Comparison of ENCODE assay signal across 8 cellular contexts in genomic region chr19:39997595-39998216, GRCh38. TPM values are rescaled to one million over a fixed set of nuclear protein-coding genes. Genes with fewer than 3 reads are reported as not detected.
DNase-seq lines count a peak whose midpoint lies in the region; ATAC-seq and TF ChIP-seq lines count a peak whose summit lies in the region.

No MANE protein-coding gene starts in this region.

- no peaks in the 10 kb centered on the region for H3K27me3 Mint-ChIP-seq in activated CD8-positive, alpha-beta T cell treated with anti-CD3 and anti-CD28 coated beads for 36 hours

- CTCF ChIA-PET in activated CD8-positive, alpha-beta T cell treated with anti-CD3 and anti-CD28 coated beads for 36 hours (lab: Charles Lee), result interaction anchor here (0.8 to 1.2 kb wide), 3 partner anchors 19 to 58 kb away, joined by 3 to 5 read pairs (median 3); partner anchors contain the start of genes PSMC4 and ZNF780B

- H3K4me3 Mint-ChIP-seq in activated CD8-positive, alpha-beta T cell treated with anti-CD3 and anti-CD28 coated beads for 36 hours, result peak overlapping the region; percentile 89
- peak overlapping the region; percentile 85 for H3K4me3 Mint-ChIP-seq in stimulated activated effector memory CD8-positive, alpha-beta T cell treated with anti-CD3 and anti-CD28 coated beads, Interleukin-12 subunit alpha, Interleukin-12 subunit beta, amount 100 ng/mL, for 72 hours

- no peaks in the 10 kb centered on the region for H3K9me3 ChIP-seq in right atrium auricular region

- peak overlapping the region; percentile 97 for H3K27ac Mint-ChIP-seq in activated CD8-positive, alpha-beta T cell treated with anti-CD3 and anti-CD28 coated beads for 36 hours
- peak overlapping the region; percentile 91 for H3K27ac Mint-ChIP-seq in stimulated activated effector memory CD8-positive, alpha-beta T cell treated with anti-CD3 and anti-CD28 coated beads, Interleukin-12 subunit alpha, Interleukin-12 subunit beta, amount 100 ng/mL, for 72 hours

- peaks cover 38% of the 10 kb centered on the region for H3K4me1 Mint-ChIP-seq in activated CD8-positive, alpha-beta T cell treated with anti-CD3 and anti-CD28 coated beads for 36 hours (ENCODE audit: low read depth)
- H3K4me1 Mint-ChIP-seq in stimulated activated effector memory CD8-positive, alpha-beta T cell treated with anti-CD3 and anti-CD28 coated beads, Interleukin-12 subunit alpha, Interleukin-12 subunit beta, amount 100 ng/mL, for 72 hours, result peaks cover 34% of the 10 kb centered on the region

- peak overlapping the region; percentile 92 to 93 for H3K27ac ChIP-seq in right atrium auricular region

- H3K9me3 Mint-ChIP-seq in activated CD8-positive, alpha-beta T cell treated with anti-CD3 and anti-CD28 coated beads for 36 hours, result peaks cover 18% of the 10 kb centered on the region
- H3K9me3 Mint-ChIP-seq in stimulated activated effector memory CD8-positive, alpha-beta T cell treated with anti-CD3 and anti-CD28 coated beads, Interleukin-12 subunit alpha, Interleukin-12 subunit beta, amount 100 ng/mL, for 72 hours, result peaks cover 4% of the 10 kb centered on the region

- TF ChIP-seq CTCF in activated CD8-positive, alpha-beta T cell treated with anti-CD3 and anti-CD28 coated beads for 36 hours (IDR thresholded peaks at IDR 0.05), result no peak
- TF ChIP-seq CTCF in right atrium auricular region (IDR thresholded peaks at IDR 0.05), result no peak

- ATAC-seq in activated CD8-positive, alpha-beta T cell treated with anti-CD3 and anti-CD28 coated beads for 36 hours, result peak; percentile 47
- ATAC-seq in stimulated activated effector memory CD8-positive, alpha-beta T cell treated with anti-CD3 and anti-CD28 coated beads, Interleukin-12 subunit alpha, Interleukin-12 subunit beta, amount 100 ng/mL, for 72 hours, result peak; percentile 58
- ATAC-seq in HG03571 (IDR thresholded peaks at IDR 0.05; ENCODE audit: unreplicated experiment) (no peak), GM18511 (IDR thresholded peaks at IDR 0.05; ENCODE audit: unreplicated experiment) (no peak)

- peaks cover 35% of the 10 kb centered on the region for H3K36me3 Mint-ChIP-seq in activated CD8-positive, alpha-beta T cell treated with anti-CD3 and anti-CD28 coated beads for 36 hours (ENCODE audit: low read depth)
- peaks cover 6% of the 10 kb centered on the region for H3K36me3 Mint-ChIP-seq in stimulated activated effector memory CD8-positive, alpha-beta T cell treated with anti-CD3 and anti-CD28 coated beads, Interleukin-12 subunit alpha, Interleukin-12 subunit beta, amount 100 ng/mL, for 72 hours

- DNase-seq in activated CD4-positive, alpha-beta T cell treated with anti-CD3 and anti-CD28 coated beads for 48 hours, result peak; percentile 65
- no peak for DNase-seq in activated CD4-positive, alpha-beta T cell treated with anti-CD3 and anti-CD28 coated beads, Interleukin-2, amount 50 U/mL, for 4 hours
- DNase-seq in activated CD8-positive, alpha-beta T cell treated with anti-CD3 and anti-CD28 coated beads for 36 hours, result peak; percentile 69
- DNase-seq in right atrium auricular region (ENCODE audit: low spot score) (no peak), mucosa of gallbladder (ENCODE audit: low spot score) (no peak)
- no peak for DNase-seq in stimulated activated effector memory CD8-positive, alpha-beta T cell treated with anti-CD3 and anti-CD28 coated beads, Interleukin-12 subunit alpha, Interleukin-12 subunit beta, amount 100 ng/mL, for 72 hours (ENCODE audit: low spot score in 2 of 2)

- intact Hi-C loops in activated CD8-positive, alpha-beta T cell treated with anti-CD3 and anti-CD28 coated beads for 36 hours (cut with micrococcal nuclease), result no loop called here

- H3K4me3 ChIP-seq in right atrium auricular region, result peak overlapping the region; percentile 72 to 81

- POLR2A ChIA-PET in activated CD8-positive, alpha-beta T cell treated with anti-CD3 and anti-CD28 coated beads for 36 hours (lab: Charles Lee), result interaction anchor here (0.8 to 2.8 kb wide), 9 partner anchors 12 to 83 kb away, joined by 3 to 30 read pairs (median 5); partner anchors contain the start of genes PSMC4 and ZNF780B

- H3K4me1 ChIP-seq in right atrium auricular region, result peaks cover 2 to 17% of the 10 kb centered on the region in 2 donors

- H3K27me3 ChIP-seq in right atrium auricular region, result no peaks in the 10 kb centered on the region

- H3K36me3 ChIP-seq in right atrium auricular region, result no peaks in the 10 kb centered on the region

RNA-seq across cellular contexts. Expression of gene ZNF546, which starts 0.8 kb away (rescaled TPM):
- 1 to 10 TPM; 5.2 to 5.6 TPM for total RNA-seq in activated CD8-positive, alpha-beta T cell treated with anti-CD3 and anti-CD28 coated beads for 36 hours
- total RNA-seq in right atrium auricular region (1 to 10 TPM; 3.9 to 4.3 TPM), mucosa of gallbladder (7.0 TPM)

RNA-seq across cellular contexts. Expression of gene PSMC4, which starts 26.7 kb away (rescaled TPM):
- total RNA-seq in activated CD8-positive, alpha-beta T cell treated with anti-CD3 and anti-CD28 coated beads for 36 hours, result 100 to 1,000 TPM; 105 to 107 TPM
- total RNA-seq in right atrium auricular region, result 10 to 100 TPM; 76.0 to 90.2 TPM
- 91.1 TPM for total RNA-seq in mucosa of gallbladder

RNA-seq across cellular contexts. Expression of gene ZNF780B, which starts 58.3 kb away (rescaled TPM):
- 10 to 100 TPM; 15.5 to 18.6 TPM for total RNA-seq in activated CD8-positive, alpha-beta T cell treated with anti-CD3 and anti-CD28 coated beads for 36 hours
- total RNA-seq in right atrium auricular region (10 to 100 TPM; 11.2 to 13.6 TPM), mucosa of gallbladder (31.2 TPM)

Comparison
In these comparisons a context has a peak if more than half of its experiments do, and no peak if none do; other contexts are left out.
1. DNase-seq: peak in activated CD4-positive, alpha-beta T cell treated with anti-CD3 and anti-CD28 coated beads for 48 hours (single experiment) and activated CD8-positive, alpha-beta T cell treated with anti-CD3 and anti-CD28 coated beads for 36 hours (single experiment); none in activated CD4-positive, alpha-beta T cell treated with anti-CD3 and anti-CD28 coated beads, Interleukin-2, amount 50 U/mL, for 4 hours (0 of 2), right atrium auricular region (single experiment), stimulated activated effector memory CD8-positive, alpha-beta T cell treated with anti-CD3 and anti-CD28 coated beads, Interleukin-12 subunit alpha, Interleukin-12 subunit beta, amount 100 ng/mL, for 72 hours (0 of 2) and mucosa of gallbladder (single experiment).
2. ATAC-seq: peak in activated CD8-positive, alpha-beta T cell treated with anti-CD3 and anti-CD28 coated beads for 36 hours (single experiment) and stimulated activated effector memory CD8-positive, alpha-beta T cell treated with anti-CD3 and anti-CD28 coated beads, Interleukin-12 subunit alpha, Interleukin-12 subunit beta, amount 100 ng/mL, for 72 hours (single experiment); none in HG03571 (single experiment) and GM18511 (single experiment).